9 cellular contexts compared by ENCODE assay signal in the genomic region with DNA sequence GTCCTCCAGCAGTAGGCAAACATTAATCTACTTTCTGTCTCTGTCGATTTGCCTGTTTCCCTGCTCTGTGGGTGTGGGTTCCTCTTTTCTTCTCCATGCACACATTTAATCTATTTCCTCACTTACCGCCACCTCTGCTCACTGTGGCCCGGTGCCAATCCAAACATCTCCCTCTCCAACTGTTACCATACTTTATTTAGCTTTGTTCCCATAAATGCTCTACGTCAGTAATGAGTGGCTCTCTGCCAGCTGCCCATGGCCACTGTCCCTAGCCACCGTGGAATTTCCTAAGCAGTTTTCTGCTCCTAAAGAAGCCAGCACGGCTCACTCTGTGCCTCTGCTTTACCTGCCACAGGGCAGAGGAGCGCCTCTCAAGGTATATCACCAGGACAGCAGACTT. TPM values are rescaled to one million over a fixed set of nuclear protein-coding genes. Genes with fewer than 3 reads are reported as not detected.
A peak's percentile ranks its signal among the peaks of the same experiment; 100 is the strongest.
DNase-seq lines count a peak whose midpoint lies in the region; ATAC-seq and TF ChIP-seq lines count a peak whose summit lies in the region.
"Had no signal": no experiment of that assay in that cellular context is flagged by ENCODE, and none has a peak within 500 bp of the region (broad histone marks: within the 10 kb centered on the region; RNA-seq: fewer than 3 reads in every experiment).

No MANE protein-coding gene starts in this region.

- no peaks in the 10 kb centered on the region for H3K9me3 ChIP-seq in lower lobe of right lung

- no peaks in the 10 kb centered on the region for H3K27me3 ChIP-seq in lower lobe of right lung (ENCODE audit: low read depth)
- H3K27me3 ChIP-seq: dorsolateral prefrontal cortex had no signal

- H3K9me3 Mint-ChIP-seq in brain: peaks cover 0 to 5% (median 3%) of the 10 kb centered on the region in 5 experiments

- peaks cover 16% of the 10 kb centered on the region for H3K4me1 Mint-ChIP-seq in brain

- H3K4me3 Mint-ChIP-seq in brain: peak overlapping the region in 3 of 5 experiments; percentile 10 to 41 (median 10)

- peaks cover 3% of the 10 kb centered on the region for H3K27me3 Mint-ChIP-seq in brain

- H3K4me1 ChIP-seq in lower lobe of right lung: peaks cover 19% of the 10 kb centered on the region

- H3K27ac Mint-ChIP-seq in brain: peak overlapping the region; percentile 3 to 78 (median 45)

- H3K27ac ChIP-seq in lower lobe of right lung: peak overlapping the region; percentile 57

- H3K36me3 ChIP-seq in lower lobe of right lung: no peaks in the 10 kb centered on the region

- H3K4me3 ChIP-seq in lower lobe of right lung: no peak overlapping the region

- no peaks in the 10 kb centered on the region for H3K36me3 Mint-ChIP-seq in brain

- ATAC-seq in HG03039 (IDR thresholded peaks at IDR 0.05; ENCODE audit: unreplicated experiment): peak; percentile 44
- ATAC-seq in lower lobe of right lung: peak; percentile 93 to 94

- TF ChIP-seq CTCF in brain (conservative IDR thresholded peaks at IDR 0.05): no peak
- no peak for TF ChIP-seq CTCF in lower lobe of right lung (IDR thresholded peaks at IDR 0.05)

- DNase-seq in DMS 273 treated with DMSO at 0.1 percent for 48 hours (lab: John Stamatoyannopoulos, UW): peak; percentile 86
- DNase-seq in NCI-H345 (lab: John Stamatoyannopoulos, UW): peak; percentile 98
- peak; percentile 90 for DNase-seq in lower lobe of right lung
- no peak for DNase-seq in activated gamma-delta T cell (lab: John Stamatoyannopoulos, UW)
- no peak for DNase-seq in DMS114 treated with DMSO at 0.1 percent for 48 hours (lab: John Stamatoyannopoulos, UW; ENCODE audit: unreplicated experiment)
- no peak for DNase-seq in NK-92 (lab: John Stamatoyannopoulos, UW; ENCODE audit: unreplicated experiment)

- intact Hi-C loops in lower lobe of right lung (cut with DNase I): no loop called here

RNA-seq across cellular contexts. Expression of a gene that starts 19.5 kb away (rescaled TPM):
- polyA plus RNA-seq in brain (ENCODE audit: insufficient read depth, low read depth, low replicate concordance): 55.4 TPM
- 99.0 TPM for total RNA-seq in lower lobe of right lung

Comparison
In these comparisons a context has a peak if more than half of its experiments do, and no peak if none do; other contexts are left out.
1. DNase-seq: peak in DMS 273 treated with DMSO at 0.1 percent for 48 hours (single experiment), NCI-H345 (single experiment) and lower lobe of right lung (single experiment); none in activated gamma-delta T cell (single experiment), DMS114 treated with DMSO at 0.1 percent for 48 hours (single experiment) and NK-92 (single experiment).